14 cellular contexts compared by ENCODE assay signal in the genomic region with DNA sequence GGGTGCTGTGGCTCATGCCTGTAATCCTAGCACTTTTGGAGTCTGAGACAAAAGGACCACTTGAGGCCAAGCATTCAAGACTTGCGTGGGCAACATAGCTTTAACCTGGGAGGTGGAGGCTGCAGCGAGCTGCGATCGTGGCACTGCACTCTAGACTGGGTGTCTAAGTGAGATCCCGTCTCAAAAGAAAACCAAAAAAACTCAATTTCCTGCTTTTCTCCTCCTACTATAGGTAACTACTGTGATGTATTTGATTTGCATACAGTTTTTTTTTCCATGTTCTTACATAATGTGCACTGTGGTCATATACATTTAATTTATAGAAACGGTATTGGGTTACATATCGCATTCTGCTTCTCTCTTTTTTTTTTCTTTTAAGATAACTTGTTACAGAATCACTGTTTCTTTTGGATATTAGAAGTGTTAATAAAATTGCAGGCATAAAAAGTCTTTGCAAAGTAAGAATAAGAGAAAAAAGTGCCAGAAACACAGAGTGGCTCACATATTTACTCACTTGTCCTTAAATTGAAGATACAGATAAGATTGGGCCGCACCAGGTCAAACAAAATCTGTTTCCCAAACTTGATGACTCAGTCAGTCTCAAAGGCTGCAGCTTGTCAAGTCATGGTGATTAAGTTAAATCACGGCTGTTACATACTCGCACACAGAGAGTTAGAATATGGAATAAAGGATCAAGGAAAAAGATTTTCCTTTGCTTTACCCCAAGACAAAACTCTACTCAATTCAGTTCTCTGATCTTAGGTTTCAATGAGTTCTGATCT. TPM values are rescaled to one million over a fixed set of nuclear protein-coding genes. Genes with fewer than 3 reads are reported as not detected.
DNase-seq lines count a peak whose midpoint lies in the region; ATAC-seq and TF ChIP-seq lines count a peak whose summit lies in the region.
"Had no signal": no experiment of that assay in that cellular context is flagged by ENCODE, and none has a peak within 500 bp of the region (broad histone marks: within the 10 kb centered on the region; RNA-seq: fewer than 3 reads in every experiment).

No MANE protein-coding gene starts in this region.

- WGBS in esophagus squamous epithelium, 2 donors, result 62 to 65% methylated on average over 10 of the region's 10 CpGs

- no peak for TF ChIP-seq POLR2A in esophagus squamous epithelium (IDR thresholded peaks at IDR 0.05)

- no peak overlapping the region for H3K27ac Mint-ChIP-seq in stimulated activated naive CD8-positive, alpha-beta T cell treated with anti-CD3 and anti-CD28 coated beads, Interleukin-15, amount 100 ng/mL, for 72 hours
- H3K27ac Mint-ChIP-seq: activated CD8-positive, alpha-beta memory T cell treated with anti-CD3 and anti-CD28 coated beads, Interleukin-2, amount 10 ng/mL, durations not matched to agents 7 days and 5 days had no signal

- POLR2A ChIA-PET in PC-9 (lab: Charles Lee; ENCODE audit: unreplicated experiment), result interaction anchor here (0.5 kb wide), 1 partner anchor 20 kb away, joined by 13 read pairs; no protein-coding TSS in a partner anchor

- peaks cover 16% of the 10 kb centered on the region for H4K20me1 ChIP-seq in PC-9 (ENCODE audit: insufficient read depth)

- H3F3A ChIP-seq in PC-9 (ENCODE audit: insufficient read depth, low read depth), result peaks cover 52% of the 10 kb centered on the region

- H3K4me3 ChIP-seq in PC-9 (peak overlapping the region; percentile 1; the same call in 1 of the 2 replicates), esophagus squamous epithelium (no peak overlapping the region), parathyroid adenoma (ENCODE audit: low read depth, low read length) (no peak overlapping the region)
- H3K4me3 ChIP-seq: body of pancreas, tibial artery had no signal

- H3K36me3 Mint-ChIP-seq in activated T-cell treated with anti-CD3 and anti-CD28 coated beads, Interleukin-2, amount 50 U/mL, for 4 hours (ENCODE audit: insufficient read depth), result no peaks in the 10 kb centered on the region
- H3K36me3 Mint-ChIP-seq: activated CD8-positive, alpha-beta memory T cell treated with anti-CD3 and anti-CD28 coated beads, Interleukin-2, amount 10 ng/mL, durations not matched to agents 7 days and 5 days had no signal

- no peaks in the 10 kb centered on the region for H3K9me2 ChIP-seq in PC-9 (ENCODE audit: insufficient read depth)

- H3K27me3 ChIP-seq in PC-9 (ENCODE audit: insufficient read depth, low read depth) (no peaks in the 10 kb centered on the region), esophagus squamous epithelium (no peaks in the 10 kb centered on the region), parathyroid adenoma (ENCODE audit: control insufficient read depth, insufficient read depth, low read length) (no peaks in the 10 kb centered on the region)
- H3K27me3 ChIP-seq: body of pancreas, tibial artery had no signal

- peak overlapping the region in 1 of 2 donors; percentile 23 for H3K4me3 Mint-ChIP-seq in stimulated activated naive CD8-positive, alpha-beta T cell treated with anti-CD3 and anti-CD28 coated beads, Interleukin-15, amount 100 ng/mL, for 72 hours
- H3K4me3 Mint-ChIP-seq in activated T-cell treated with anti-CD3 and anti-CD28 coated beads, Interleukin-2, amount 50 U/mL, for 4 hours, result no peak overlapping the region
- H3K4me3 Mint-ChIP-seq: activated CD8-positive, alpha-beta memory T cell treated with anti-CD3 and anti-CD28 coated beads, Interleukin-2, amount 10 ng/mL, durations not matched to agents 7 days and 5 days had no signal

- H3K9me3 ChIP-seq in PC-9 (ENCODE audit: insufficient read depth, low read depth) (no peaks in the 10 kb centered on the region), esophagus squamous epithelium (no peaks in the 10 kb centered on the region), parathyroid adenoma (ENCODE audit: control insufficient read depth, low read length) (no peaks in the 10 kb centered on the region)
- H3K9me3 ChIP-seq: body of pancreas, tibial artery had no signal

- CTCF ChIA-PET in PC-9 (lab: Charles Lee), result interaction anchor here (1.0 kb wide), 1 partner anchor 9 kb away, joined by 3 read pairs; no protein-coding TSS in a partner anchor

- TF ChIP-seq CTCF in PC-9 (conservative IDR thresholded peaks at IDR 0.05) (no peak), esophagus squamous epithelium (IDR thresholded peaks at IDR 0.05) (no peak), parathyroid adenoma (IDR thresholded peaks at IDR 0.05) (no peak)

- H3K4me1 ChIP-seq in PC-9 (replicated peaks; ENCODE audit: insufficient read depth) (peaks cover 56% of the 10 kb centered on the region), esophagus squamous epithelium (peaks cover 6 to 47% (median 8%) of the 10 kb centered on the region in 3 donors), parathyroid adenoma (no peaks in the 10 kb centered on the region)

- no peak overlapping the region for H3K9ac ChIP-seq in parathyroid adenoma

- H2AFZ ChIP-seq in PC-9 (no peak overlapping the region), parathyroid adenoma (peak overlapping the region; percentile 15)

- DNase-seq in EL (peak; percentile 45), PC-9 (peak; percentile 60 to 94), esophagus squamous epithelium (lab: John Stamatoyannopoulos, UW) (no peak)
- no peak for DNase-seq in stimulated activated naive CD8-positive, alpha-beta T cell treated with anti-CD3 and anti-CD28 coated beads, Interleukin-15, amount 100 ng/mL, for 72 hours
- no peak for DNase-seq in activated T-cell treated with anti-CD3 and anti-CD28 coated beads, Interleukin-2, amount 50 U/mL, for 4 hours
- DNase-seq: activated CD8-positive, alpha-beta memory T cell treated with anti-CD3 and anti-CD28 coated beads, Interleukin-2, amount 10 ng/mL, durations not matched to agents 7 days and 5 days; body of pancreas; left cardiac atrium; NCI-H1436 treated with DMSO at 0.1 percent for 48 hours; posterior cingulate gyrus; tibial artery had no signal

- H3K27ac ChIP-seq in PC-9 (peak overlapping the region; percentile 100), esophagus squamous epithelium (peak overlapping the region; percentile 38 to 93 (median 89)), parathyroid adenoma (no peak overlapping the region)
- H3K27ac ChIP-seq: body of pancreas, tibial artery had no signal

- H3K4me1 Mint-ChIP-seq in stimulated activated naive CD8-positive, alpha-beta T cell treated with anti-CD3 and anti-CD28 coated beads, Interleukin-15, amount 100 ng/mL, for 72 hours, result peaks cover 26% of the 10 kb centered on the region
- peaks cover 18% of the 10 kb centered on the region for H3K4me1 Mint-ChIP-seq in activated T-cell treated with anti-CD3 and anti-CD28 coated beads, Interleukin-2, amount 50 U/mL, for 4 hours (ENCODE audit: low read depth)

- no peak for ATAC-seq in stimulated activated naive CD8-positive, alpha-beta T cell treated with anti-CD3 and anti-CD28 coated beads, Interleukin-15, amount 100 ng/mL, for 72 hours
- ATAC-seq in activated T-cell treated with anti-CD3 and anti-CD28 coated beads, Interleukin-2, amount 50 U/mL, for 4 hours, result no peak
- no peak for ATAC-seq in GM18511 (IDR thresholded peaks at IDR 0.05; ENCODE audit: unreplicated experiment)
- ATAC-seq in HG03442 (IDR thresholded peaks at IDR 0.05; ENCODE audit: unreplicated experiment), result no peak
- ATAC-seq: activated CD8-positive, alpha-beta memory T cell treated with anti-CD3 and anti-CD28 coated beads, Interleukin-2, amount 10 ng/mL, durations not matched to agents 7 days and 5 days; body of pancreas; left cardiac atrium had no signal

- H3K27me3 Mint-ChIP-seq in stimulated activated naive CD8-positive, alpha-beta T cell treated with anti-CD3 and anti-CD28 coated beads, Interleukin-15, amount 100 ng/mL, for 72 hours, result peaks cover 63% of the 10 kb centered on the region
- H3K27me3 Mint-ChIP-seq in activated T-cell treated with anti-CD3 and anti-CD28 coated beads, Interleukin-2, amount 50 U/mL, for 4 hours (ENCODE audit: low read depth), result peaks cover 35% of the 10 kb centered on the region

- BruUV-seq in PC-9 (replicated peaks; lab: Mats Ljungman, UMichigan), result no TSS peak

- H3K4me2 ChIP-seq in PC-9 (peak overlapping the region; percentile 81), parathyroid adenoma (ENCODE audit: low read length) (no peak overlapping the region)

- peaks cover 13% of the 10 kb centered on the region for H3K36me3 ChIP-seq in PC-9 (ENCODE audit: low read depth)
- H3K36me3 ChIP-seq in esophagus squamous epithelium, result peaks cover 0 to 7% (median 3%) of the 10 kb centered on the region in 3 donors
- H3K36me3 ChIP-seq in parathyroid adenoma (ENCODE audit: control insufficient read depth, insufficient read depth, low read length), result no peaks in the 10 kb centered on the region

- H3K79me2 ChIP-seq in PC-9 (ENCODE audit: low read depth), result peaks cover 44% of the 10 kb centered on the region
- no peaks in the 10 kb centered on the region for H3K79me2 ChIP-seq in parathyroid adenoma

- H3K9me3 Mint-ChIP-seq in stimulated activated naive CD8-positive, alpha-beta T cell treated with anti-CD3 and anti-CD28 coated beads, Interleukin-15, amount 100 ng/mL, for 72 hours, result no peaks in the 10 kb centered on the region
- no peaks in the 10 kb centered on the region for H3K9me3 Mint-ChIP-seq in activated T-cell treated with anti-CD3 and anti-CD28 coated beads, Interleukin-2, amount 50 U/mL, for 4 hours

- intact Hi-C loops in PC-9 (cut with micrococcal nuclease; ENCODE audit: unreplicated experiment) (loop anchor here (1.0 kb wide), 1 partner anchor 10 kb away; no protein-coding TSS in a partner anchor), esophagus squamous epithelium (cut with DNase I) (no loop called here)

RNA-seq across cellular contexts. Expression of a gene that starts 2.0 kb away (rescaled TPM):
- total RNA-seq in PC-9 (2021), result 611 and 635 TPM in 2 replicates
- 100 to 1,000 TPM in 3 of 4 donors, 10 to 100 TPM in 1; 61.6 to 304 (median 170) TPM for total RNA-seq in esophagus squamous epithelium
- total RNA-seq in activated T-cell treated with anti-CD3 and anti-CD28 coated beads, Interleukin-2, amount 50 U/mL, for 4 hours, result under 1 TPM; 0.26 to 0.73 (median 0.38) TPM

RNA-seq across cellular contexts. Expression of a gene that starts 29.7 kb away (rescaled TPM):
- total RNA-seq in PC-9 (2021) (7.3 and 7.9 TPM in 2 replicates), esophagus squamous epithelium (1 to 10 TPM; 7.2 to 8.7 (median 7.6) TPM)
- total RNA-seq in activated T-cell treated with anti-CD3 and anti-CD28 coated beads, Interleukin-2, amount 50 U/mL, for 4 hours, result 1 to 10 TPM; 5.0 to 6.7 (median 6.5) TPM

RNA-seq across cellular contexts. Expression of a gene that starts 60.0 kb away (rescaled TPM):
- total RNA-seq in PC-9 (2021) (70.8 and 76.9 TPM in 2 replicates), esophagus squamous epithelium (10 to 100 TPM in 3 of 4 donors, 1 to 10 TPM in 1; 9.0 to 54.9 (median 37.8) TPM)
- total RNA-seq in activated T-cell treated with anti-CD3 and anti-CD28 coated beads, Interleukin-2, amount 50 U/mL, for 4 hours, result 10 to 100 TPM; 18.8 to 20.4 (median 20.2) TPM

Comparison
In these comparisons a context has a peak if more than half of its experiments do, and no peak if none do; other contexts are left out.
1. DNase-seq: peak in EL (single experiment) and PC-9 (2 of 2); none in esophagus squamous epithelium (single experiment), stimulated activated naive CD8-positive, alpha-beta T cell treated with anti-CD3 and anti-CD28 coated beads, Interleukin-15, amount 100 ng/mL, for 72 hours (0 of 2) and activated T-cell treated with anti-CD3 and anti-CD28 coated beads, Interleukin-2, amount 50 U/mL, for 4 hours (single experiment).
2. RNA of a gene that starts 2.0 kb away (total RNA-seq): 611 to 635 TPM in PC-9 and 61.6 to 304 TPM in esophagus squamous epithelium; 0.26 to 0.73 TPM in activated T-cell treated with anti-CD3 and anti-CD28 coated beads, Interleukin-2, amount 50 U/mL, for 4 hours; every median in the first group is over 10 times any median in the second.